In genomic region chr20:20022498-20022897, GRCh38 we compare ENCODE assay signal across 11 cellular contexts. TPM values are rescaled to one million over a fixed set of nuclear protein-coding genes. Genes with fewer than 3 reads are reported as not detected.
A peak's percentile ranks its signal among the peaks of the same experiment; 100 is the strongest.
DNase-seq lines count a peak whose midpoint lies in the region; ATAC-seq lines count a peak whose summit lies in the region.
"Had no signal": no experiment of that assay in that cellular context is flagged by ENCODE, and none has a peak within 500 bp of the region (broad histone marks: within the 10 kb centered on the region; RNA-seq: fewer than 3 reads in every experiment).

No MANE protein-coding gene starts in this region.

- no peak overlapping the region for H3K4me3 ChIP-seq in right cardiac atrium (ENCODE audit: low read length)
- H3K4me3 ChIP-seq: coronary artery, heart right ventricle had no signal

- peak in 1 of 2 donors; percentile 15 for DNase-seq in activated T-cell treated with anti-CD3 and anti-CD28 coated beads, Interleukin-2, amount 50 U/mL, for 72 hours
- no peak for DNase-seq in activated T-cell treated with anti-CD3 and anti-CD28 coated beads, Interleukin-2, amount 50 U/mL, for 1 hour
- no peak for DNase-seq in stimulated activated naive CD8-positive, alpha-beta T cell treated with anti-CD3 and anti-CD28 coated beads, Interleukin-15, amount 100 ng/mL, for 72 hours
- DNase-seq in NCI-H345 treated with DMSO at 0.1 percent for 48 hours (lab: John Stamatoyannopoulos, UW; ENCODE audit: unreplicated experiment) (no peak), NCI-H2196 treated with DMSO at 0.1 percent for 48 hours (lab: John Stamatoyannopoulos, UW; ENCODE audit: unreplicated experiment) (no peak), right cardiac atrium (no peak)
- DNase-seq: heart right ventricle, naive B cell had no signal

- no peaks in the 10 kb centered on the region for H3K9me3 ChIP-seq in right cardiac atrium (ENCODE audit: control insufficient read depth, low read length)
- H3K9me3 ChIP-seq: heart right ventricle had no signal

- intact Hi-C loops in right cardiac atrium (cut with DNase I), result no loop called here

- no peaks in the 10 kb centered on the region for H3K27me3 ChIP-seq in right cardiac atrium (ENCODE audit: control insufficient read depth, insufficient read depth)
- H3K27me3 ChIP-seq: heart right ventricle had no signal

- peaks cover 2 to 12% of the 10 kb centered on the region in 2 donors for H3K36me3 Mint-ChIP-seq in activated T-cell treated with anti-CD3 and anti-CD28 coated beads, Interleukin-2, amount 50 U/mL, for 72 hours (ENCODE audit: insufficient read depth in 2 of 2)

- no peaks in the 10 kb centered on the region for H3K9me3 Mint-ChIP-seq in activated T-cell treated with anti-CD3 and anti-CD28 coated beads, Interleukin-2, amount 50 U/mL, for 72 hours
- no peaks in the 10 kb centered on the region for H3K9me3 Mint-ChIP-seq in stimulated activated naive CD8-positive, alpha-beta T cell treated with anti-CD3 and anti-CD28 coated beads, Interleukin-15, amount 100 ng/mL, for 72 hours
- H3K9me3 Mint-ChIP-seq: naive B cell had no signal

- H3K4me1 Mint-ChIP-seq in activated T-cell treated with anti-CD3 and anti-CD28 coated beads, Interleukin-2, amount 50 U/mL, for 72 hours (ENCODE audit: low read depth), result peaks cover 58% of the 10 kb centered on the region
- peaks cover 59% of the 10 kb centered on the region for H3K4me1 Mint-ChIP-seq in stimulated activated naive CD8-positive, alpha-beta T cell treated with anti-CD3 and anti-CD28 coated beads, Interleukin-15, amount 100 ng/mL, for 72 hours

- ATAC-seq in activated T-cell treated with anti-CD3 and anti-CD28 coated beads, Interleukin-2, amount 50 U/mL, for 72 hours (replicated peaks in 1 of 2), result peak; percentile 49 to 64
- peak; percentile 72 for ATAC-seq in HG02588 (IDR thresholded peaks at IDR 0.05; ENCODE audit: unreplicated experiment)
- ATAC-seq in HG03558 (IDR thresholded peaks at IDR 0.05; ENCODE audit: extremely low read depth, unreplicated experiment), result peak; percentile 60
- peak; percentile 57 for ATAC-seq in stimulated activated naive CD8-positive, alpha-beta T cell treated with anti-CD3 and anti-CD28 coated beads, Interleukin-15, amount 100 ng/mL, for 72 hours
- ATAC-seq in right cardiac atrium, result no peak
- ATAC-seq: heart right ventricle had no signal

- H3K27ac ChIP-seq in right cardiac atrium (ENCODE audit: low read length), result no peak overlapping the region
- H3K27ac ChIP-seq: coronary artery had no signal

- no peaks in the 10 kb centered on the region for H3K27me3 Mint-ChIP-seq in activated T-cell treated with anti-CD3 and anti-CD28 coated beads, Interleukin-2, amount 50 U/mL, for 72 hours (ENCODE audit: low read depth)
- H3K27me3 Mint-ChIP-seq in stimulated activated naive CD8-positive, alpha-beta T cell treated with anti-CD3 and anti-CD28 coated beads, Interleukin-15, amount 100 ng/mL, for 72 hours, result no peaks in the 10 kb centered on the region
- H3K27me3 Mint-ChIP-seq: naive B cell had no signal

- peak overlapping the region; percentile 62 for H3K27ac Mint-ChIP-seq in activated T-cell treated with anti-CD3 and anti-CD28 coated beads, Interleukin-2, amount 50 U/mL, for 72 hours
- peak overlapping the region in 1 of 2 donors; percentile 17 for H3K27ac Mint-ChIP-seq in stimulated activated naive CD8-positive, alpha-beta T cell treated with anti-CD3 and anti-CD28 coated beads, Interleukin-15, amount 100 ng/mL, for 72 hours

- peak overlapping the region in 1 of 2 donors; percentile 59 for H3K4me3 Mint-ChIP-seq in activated T-cell treated with anti-CD3 and anti-CD28 coated beads, Interleukin-2, amount 50 U/mL, for 72 hours
- no peak overlapping the region for H3K4me3 Mint-ChIP-seq in stimulated activated naive CD8-positive, alpha-beta T cell treated with anti-CD3 and anti-CD28 coated beads, Interleukin-15, amount 100 ng/mL, for 72 hours

- H3K4me1 ChIP-seq in right cardiac atrium (ENCODE audit: control insufficient read depth, insufficient read depth, low read length), result peaks cover 7% of the 10 kb centered on the region

RNA-seq across cellular contexts. Expression of gene NAA20, which starts 5.3 kb away (rescaled TPM):
- total RNA-seq in activated T-cell treated with anti-CD3 and anti-CD28 coated beads, Interleukin-2, amount 50 U/mL, for 72 hours, result 10 to 100 TPM; 62.9 to 72.5 TPM
- total RNA-seq in right cardiac atrium, result 10 to 100 TPM; 49.4 to 59.5 (median 54.8) TPM
- polyA plus RNA-seq in right cardiac atrium, result 82.9 TPM

RNA-seq across cellular contexts. Expression of gene CRNKL1, which starts 29.8 kb away (rescaled TPM):
- 10 to 100 TPM; 22.3 to 27.9 TPM for total RNA-seq in activated T-cell treated with anti-CD3 and anti-CD28 coated beads, Interleukin-2, amount 50 U/mL, for 72 hours
- total RNA-seq in right cardiac atrium, result 10 to 100 TPM; 15.6 to 17.6 (median 16.0) TPM
- polyA plus RNA-seq in right cardiac atrium, result 10.9 TPM

RNA-seq across cellular contexts. Expression of gene CFAP61, which starts 29.8 kb away (rescaled TPM):
- total RNA-seq in activated T-cell treated with anti-CD3 and anti-CD28 coated beads, Interleukin-2, amount 50 U/mL, for 72 hours, result not detected
- total RNA-seq in right cardiac atrium, result 1 to 10 TPM in 1 of 4 donors, under 1 TPM in 2, not detected in 1; 0.74 to 2.4 (median 0.75) TPM
- 0.11 TPM for polyA plus RNA-seq in right cardiac atrium

Comparison
In these comparisons a context has a peak if more than half of its experiments do, and no peak if none do; other contexts are left out.
1. ATAC-seq: peak in activated T-cell treated with anti-CD3 and anti-CD28 coated beads, Interleukin-2, amount 50 U/mL, for 72 hours (2 of 2), HG02588 (single experiment), HG03558 (single experiment) and stimulated activated naive CD8-positive, alpha-beta T cell treated with anti-CD3 and anti-CD28 coated beads, Interleukin-15, amount 100 ng/mL, for 72 hours (single experiment); none in right cardiac atrium (0 of 2).